ENCODE assay signal across 14 cellular contexts in genomic region chr11:10067629-10068300, GRCh38.
"Had no signal": no experiment of that assay in that cellular context is flagged by ENCODE, and none has a peak within 500 bp of the region (broad histone marks: within the 10 kb centered on the region; RNA-seq: fewer than 3 reads in every experiment).

No MANE protein-coding gene starts in this region.

- H3K4me3 ChIP-seq: cardiac muscle cell, left ventricle myocardium inferior, skin epidermis, stomach, thoracic aorta had no signal

- H3K27ac ChIP-seq: cardiac muscle cell, foreskin keratinocyte, left ventricle myocardium inferior, parathyroid adenoma, skin epidermis, stomach, thoracic aorta, WERI-Rb-1 had no signal

- H3K4me1 ChIP-seq: foreskin keratinocyte, left ventricle myocardium inferior, parathyroid adenoma had no signal

- H2AFZ ChIP-seq: parathyroid adenoma had no signal

- H3K9me3 ChIP-seq: stomach, thoracic aorta had no signal

- H3K36me3 ChIP-seq: cardiac muscle cell, left ventricle myocardium inferior, stomach, thoracic aorta, WERI-Rb-1 had no signal

- DNase-seq: activated CD4-positive, alpha-beta T cell treated with anti-CD3 and anti-CD28 coated beads for 4 hours; activated CD8-positive, alpha-beta T cell treated with anti-CD3 and anti-CD28 coated beads, Interleukin-2, amount 10 ng/mL, durations not matched to agents 7 days and 5 days; activated naive CD4-positive, alpha-beta T cell treated with anti-CD3 and anti-CD28 coated beads for 36 hours; foreskin keratinocyte; left ventricle myocardium inferior; retina; stomach; T1000; WERI-Rb-1 had no signal

- H3K27me3 Mint-ChIP-seq: memory B cell had no signal

- H3K27ac Mint-ChIP-seq: activated CD8-positive, alpha-beta T cell treated with anti-CD3 and anti-CD28 coated beads, Interleukin-2, amount 10 ng/mL, durations not matched to agents 7 days and 5 days; activated naive CD4-positive, alpha-beta T cell treated with anti-CD3 and anti-CD28 coated beads for 36 hours; memory B cell had no signal

- ATAC-seq: activated CD8-positive, alpha-beta T cell treated with anti-CD3 and anti-CD28 coated beads, Interleukin-2, amount 10 ng/mL, durations not matched to agents 7 days and 5 days; foreskin keratinocyte had no signal

- H3K27me3 ChIP-seq: cardiac muscle cell, foreskin keratinocyte, stomach had no signal

- H3K9ac ChIP-seq: parathyroid adenoma had no signal

- H3K4me3 Mint-ChIP-seq: activated CD8-positive, alpha-beta T cell treated with anti-CD3 and anti-CD28 coated beads, Interleukin-2, amount 10 ng/mL, durations not matched to agents 7 days and 5 days; activated naive CD4-positive, alpha-beta T cell treated with anti-CD3 and anti-CD28 coated beads for 36 hours; memory B cell had no signal
